Comparison of ENCODE assay signal across 18 cellular contexts in genomic region chr9:116280529-116280928, GRCh38.
DNase-seq lines count a peak whose midpoint lies in the region; ATAC-seq and TF ChIP-seq lines count a peak whose summit lies in the region.
"Had no signal": no experiment of that assay in that cellular context is flagged by ENCODE, and none has a peak within 500 bp of the region (broad histone marks: within the 10 kb centered on the region; RNA-seq: fewer than 3 reads in every experiment).

No MANE protein-coding gene starts in this region.

- 0 out of 2 replicates have a peak overlapping the region, but pooled peaks have one; percentile 34 for H3K23ac ChIP-seq in IMR-90 (ENCODE audit: low read depth, low read length)
- H3K23ac ChIP-seq in mesendoderm (ENCODE audit: low read length): no peak overlapping the region

- no peak overlapping the region for H2BK15ac ChIP-seq in IMR-90 (ENCODE audit: low read depth, low read length)
- H2BK15ac ChIP-seq in mesendoderm (replicated peaks; ENCODE audit: low read depth): no peak overlapping the region

- no peak overlapping the region for H2AK5ac ChIP-seq in IMR-90 (ENCODE audit: low read depth, low read length)
- H2AK5ac ChIP-seq in mesendoderm (ENCODE audit: low read length): no peak overlapping the region

- H2BK120ac ChIP-seq in IMR-90 (ENCODE audit: low read depth, low read length): peak overlapping the region; percentile 11; the same call in 1 of the 2 replicates
- H2BK120ac ChIP-seq in mesendoderm (ENCODE audit: low read depth, low read length): no peak overlapping the region

- H3K4me1 ChIP-seq in IMR-90 (ENCODE audit: control insufficient read depth, insufficient read depth, low read length) (no peaks in the 10 kb centered on the region), smooth muscle cell (ENCODE audit: low read depth) (peaks cover 38% of the 10 kb centered on the region), mesendoderm (ENCODE audit: control insufficient read depth, low read depth, low read length) (peaks cover 4% of the 10 kb centered on the region)

- H4K20me1 ChIP-seq in IMR-90 (ENCODE audit: insufficient read depth, low read length) (peaks cover 10% of the 10 kb centered on the region; the same call in 1 of the 2 replicates), smooth muscle cell (ENCODE audit: low read depth) (peaks cover 5% of the 10 kb centered on the region)

- H2AFZ ChIP-seq in IMR-90 (replicated peaks; ENCODE audit: low read length, poor library complexity) (no peak overlapping the region), smooth muscle cell (ENCODE audit: low read depth) (no peak overlapping the region)

- H3K4me3 ChIP-seq in IMR-90 (ENCODE audit: insufficient read depth, low read depth, low read length) (no peak overlapping the region), fibroblast of villous mesenchyme (ENCODE audit: low read depth, low read length) (no peak overlapping the region), smooth muscle cell (no peak overlapping the region), mesendoderm (ENCODE audit: low read length) (no peak overlapping the region)

- ATAC-seq in IMR-90 (ENCODE audit: low read depth): peak; percentile 23
- ATAC-seq: Panc1, SK-N-SH treated with all-trans-retinoic acid at 6 μM for 48 hours had no signal

- DNase-seq in IMR-90 (peak; percentile 27), SW480 (ENCODE audit: low spot score) (peak; percentile 82), fibroblast of villous mesenchyme (ENCODE audit: low read depth) (peak; percentile 47), smooth muscle cell (lab: John Stamatoyannopoulos, UW; ENCODE audit: unreplicated experiment) (no peak), mesendoderm (no peak), posterior vena cava (ENCODE audit: low spot score) (no peak)
- DNase-seq in NK-92 treated with Interleukin-12 subunit alpha and Interleukin-12 subunit beta, amount 100 ng/mL, for 24 hours (lab: John Stamatoyannopoulos, UW): no peak
- DNase-seq: BE2C; CD4-positive, alpha-beta memory T cell; DND-41; H7; Kasumi-1; NCI-H2107; NCI-H345; NCI-H526 treated with DMSO at 0.1 percent for 48 hours; Right ventricle myocardium superior had no signal

- peaks cover 25% of the 10 kb centered on the region for H3F3A ChIP-seq in smooth muscle cell (ENCODE audit: low read depth)

- dilution Hi-C loops in IMR-90 (cut with HindIII; ENCODE audit: low sequenced_read_pairs, unreplicated experiment): no loop called here

- TF ChIP-seq CTCF in IMR-90 (conservative IDR thresholded peaks at IDR 0.05; ENCODE audit: low read depth, low read length): no peak
- no peak for TF ChIP-seq CTCF in fibroblast of villous mesenchyme (IDR thresholded peaks at IDR 0.05; ENCODE audit: insufficient read depth, low read depth, low read length)
- no peak for TF ChIP-seq CTCF in smooth muscle cell (IDR thresholded peaks at IDR 0.05; ENCODE audit: borderline replicate concordance, insufficient read depth, poor library complexity, severe bottlenecking)

- H4K5ac ChIP-seq in IMR-90 (ENCODE audit: low read depth, low read length) (no peak overlapping the region), mesendoderm (ENCODE audit: low read length) (no peak overlapping the region)

- H2AK9ac ChIP-seq in IMR-90 (replicated peaks; ENCODE audit: low read depth, low read length, poor library complexity): no peak overlapping the region

- H3K36me3 ChIP-seq in IMR-90 (ENCODE audit: control insufficient read depth, insufficient read depth, low read length) (peaks cover 46% of the 10 kb centered on the region), smooth muscle cell (ENCODE audit: low read depth) (no peaks in the 10 kb centered on the region), mesendoderm (ENCODE audit: control insufficient read depth, insufficient read depth, low read length) (no peaks in the 10 kb centered on the region)
- H3K36me3 ChIP-seq: BE2C had no signal

- TF ChIP-seq POLR2A in IMR-90 (IDR thresholded peaks at IDR 0.05; ENCODE audit: low read depth, low read length): no peak

- POLR2A ChIA-PET in IMR-90 (lab: Charles Lee; ENCODE audit: unreplicated experiment): no interaction called here

- H3K4ac ChIP-seq in IMR-90 (ENCODE audit: low read depth, low read length) (0 out of 2 replicates have a peak overlapping the region, but pooled peaks have one; percentile 18), mesendoderm (ENCODE audit: low read depth, low read length) (no peak overlapping the region)

- H3K27ac ChIP-seq in IMR-90 (ENCODE audit: insufficient read depth, low read length) (no peak overlapping the region), smooth muscle cell (ENCODE audit: low read depth) (peak overlapping the region; percentile 73), mesendoderm (ENCODE audit: low read depth, low read length) (no peak overlapping the region)

- no peak overlapping the region for H3K14ac ChIP-seq in IMR-90 (replicated peaks; ENCODE audit: low read depth, low read length)

- H3K79me2 ChIP-seq in smooth muscle cell (ENCODE audit: low read depth) (no peaks in the 10 kb centered on the region), mesendoderm (ENCODE audit: control insufficient read depth, insufficient read depth, low read length) (no peaks in the 10 kb centered on the region)

- H3K18ac ChIP-seq in IMR-90 (ENCODE audit: low read depth, low read length) (no peak overlapping the region), mesendoderm (ENCODE audit: low read length) (no peak overlapping the region)

- no CpG with 5 or more reads among the region's 1 CpG for WGBS in IMR-90 (ENCODE audit: extremely low coverage in 2 of 2, insufficient read length in 1 of 2), 2 experiments
- 50% methylated on average over 1 of the region's 1 CpG for WGBS in smooth muscle cell (ENCODE audit: low lambda C conversion rate)
- no CpG with 5 or more reads among the region's 1 CpG for WGBS in mesendoderm (ENCODE audit: extremely low coverage, insufficient coverage, low lambda C conversion rate)

- H3K9me3 ChIP-seq in IMR-90 (ENCODE audit: control insufficient read depth, insufficient read depth, low read length) (no peaks in the 10 kb centered on the region), smooth muscle cell (replicated peaks; ENCODE audit: low read depth) (no peaks in the 10 kb centered on the region)
- H3K9me3 ChIP-seq: BE2C had no signal

- H3K9me1 ChIP-seq in IMR-90 (ENCODE audit: insufficient read depth, low read length): peaks cover 10% of the 10 kb centered on the region

- H3K27me3 ChIP-seq in IMR-90 (ENCODE audit: control insufficient read depth, insufficient read depth, low read length) (no peaks in the 10 kb centered on the region), smooth muscle cell (ENCODE audit: low read depth) (no peaks in the 10 kb centered on the region), mesendoderm (ENCODE audit: insufficient read depth, low read length, poor library complexity) (no peaks in the 10 kb centered on the region)
- H3K27me3 ChIP-seq: BE2C had no signal

- H3K4me2 ChIP-seq in IMR-90 (ENCODE audit: low read depth, low read length) (no peak overlapping the region), smooth muscle cell (no peak overlapping the region), mesendoderm (ENCODE audit: low read length) (no peak overlapping the region)

- CTCF ChIA-PET in IMR-90 (lab: Yijun Ruan, JAX): no interaction called here

- H4K91ac ChIP-seq in IMR-90 (ENCODE audit: insufficient read depth, low read depth, low read length): no peak overlapping the region

- BruUV-seq in IMR-90 (replicated peaks; lab: Mats Ljungman, UMichigan): no TSS peak

- H3K56ac ChIP-seq in IMR-90 (ENCODE audit: extremely low read depth, insufficient read depth, low read length) (no peak overlapping the region), mesendoderm (ENCODE audit: low read length) (no peak overlapping the region)

- H2BK5ac ChIP-seq in IMR-90 (ENCODE audit: low read depth, low read length, poor library complexity, severe bottlenecking) (no peak overlapping the region), mesendoderm (ENCODE audit: low read length) (no peak overlapping the region)

- TF ChIP-seq RAD21 in IMR-90 (IDR thresholded peaks at IDR 0.05; ENCODE audit: low read length): no peak

- no peak overlapping the region for H2BK20ac ChIP-seq in IMR-90 (ENCODE audit: low read depth, low read length)

- intact Hi-C loops in IMR-90 (cut with micrococcal nuclease) (no loop called here), posterior vena cava (cut with DNase I) (no loop called here)

- no peak overlapping the region for H3K9ac ChIP-seq in IMR-90 (ENCODE audit: low read depth, low read length)
- H3K9ac ChIP-seq in smooth muscle cell (ENCODE audit: low read depth): peak overlapping the region; percentile 12
- H3K9ac ChIP-seq in mesendoderm (ENCODE audit: low read length): no peak overlapping the region

- H4K8ac ChIP-seq in IMR-90 (ENCODE audit: low read depth in 2 of 2, low read length in 2 of 2): no peak overlapping the region
- no peak overlapping the region for H4K8ac ChIP-seq in mesendoderm (ENCODE audit: low read depth, low read length)

- H3K79me1 ChIP-seq in IMR-90 (ENCODE audit: low read depth in 1 of 2, low read length in 2 of 2): 0 out of 4 replicates have a peak, but pooled peaks cover 0 to 4% of the 10 kb centered on the region in 2 experiments
- H3K79me1 ChIP-seq in mesendoderm (ENCODE audit: low read length): no peaks in the 10 kb centered on the region

- in situ Hi-C loops in IMR-90 (cut with MboI; ENCODE audit: low sequenced_read_pairs): no loop called here

TF ChIP-seq in IMR-90, 13 proteins besides CTCF, POLR2A, EP300 and RAD21 (continues in another document):
- TF ChIP-seq SMC3 (IDR thresholded peaks at IDR 0.05; ENCODE audit: low read depth, low read length) (no peak), ELK1 (IDR thresholded peaks at IDR 0.05; ENCODE audit: borderline replicate concordance, low read depth, low read length) (no peak), MXI1 (IDR thresholded peaks at IDR 0.05; ENCODE audit: borderline replicate concordance, low read depth, low read length) (no peak), BHLHE40 (IDR thresholded peaks at IDR 0.05; ENCODE audit: low read depth, low read length) (no peak), RCOR1 (IDR thresholded peaks at IDR 0.05; ENCODE audit: insufficient replicate concordance, low read length) (no peak), MAFK (IDR thresholded peaks at IDR 0.05; ENCODE audit: low read depth, low read length) (no peak), NFE2L2 (IDR thresholded peaks at IDR 0.05; ENCODE audit: low read depth, low read length) (no peak), FOS (IDR thresholded peaks at IDR 0.05; ENCODE audit: low read depth, low read length) (no peak), MAZ (IDR thresholded peaks at IDR 0.05; ENCODE audit: borderline replicate concordance, low read depth, low read length) (no peak)

Comparison
In these comparisons a context has a peak if more than half of its experiments do, and no peak if none do; other contexts are left out.
1. DNase-seq: peak in IMR-90 (single experiment), SW480 (single experiment) and fibroblast of villous mesenchyme (single experiment); none in smooth muscle cell (single experiment), mesendoderm (single experiment), NK-92 treated with Interleukin-12 subunit alpha and Interleukin-12 subunit beta, amount 100 ng/mL, for 24 hours (single experiment) and posterior vena cava (single experiment).